15 cellular contexts compared by ENCODE assay signal in the genomic region with DNA sequence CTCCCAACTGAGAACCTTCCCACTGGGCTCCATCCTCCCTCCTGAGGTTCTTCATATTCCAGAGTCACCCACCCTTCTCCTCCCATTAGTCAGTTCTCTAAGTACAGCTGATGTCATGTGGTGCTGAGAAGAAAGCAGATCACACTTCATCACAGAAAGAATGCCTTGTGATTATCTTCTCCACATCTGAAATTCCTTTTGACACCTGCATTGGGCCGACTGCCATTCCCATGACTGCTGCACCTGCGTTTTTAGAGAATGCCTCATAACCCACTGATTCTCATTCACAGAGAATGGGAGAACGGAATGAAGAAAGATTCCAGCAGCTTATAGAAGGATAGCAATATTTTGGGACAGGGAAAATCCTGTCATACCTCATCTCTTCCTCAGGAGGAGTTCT.
"Had no signal": no experiment of that assay in that cellular context is flagged by ENCODE, and none has a peak within 500 bp of the region (broad histone marks: within the 10 kb centered on the region; RNA-seq: fewer than 3 reads in every experiment).

No MANE protein-coding gene starts in this region.

- H3K27me3 Mint-ChIP-seq: activated naive CD8-positive, alpha-beta T cell treated with anti-CD3 and anti-CD28 coated beads, Interleukin-2, amount 10 ng/mL, durations not matched to agents 7 days and 5 days; naive thymus-derived CD8-positive, alpha-beta T cell; stimulated activated naive CD8-positive, alpha-beta T cell treated with anti-CD3 and anti-CD28 coated beads, Interleukin-15, Interleukin-2, amounts not matched to agents 100 ng/mL and 50 ng/mL, for 24 hours had no signal

- H3K4me3 ChIP-seq: coronary artery, gastroesophageal sphincter, lower lobe of right lung had no signal

- H3K9me3 Mint-ChIP-seq: activated naive CD8-positive, alpha-beta T cell treated with anti-CD3 and anti-CD28 coated beads, Interleukin-2, amount 10 ng/mL, durations not matched to agents 7 days and 5 days; naive thymus-derived CD8-positive, alpha-beta T cell; stimulated activated naive CD8-positive, alpha-beta T cell treated with anti-CD3 and anti-CD28 coated beads, Interleukin-15, Interleukin-2, amounts not matched to agents 100 ng/mL and 50 ng/mL, for 24 hours had no signal

- H3K27ac ChIP-seq: coronary artery, lower lobe of right lung had no signal

- H3K27me3 ChIP-seq: gastroesophageal sphincter had no signal

- H3K27ac Mint-ChIP-seq: activated CD8-positive, alpha-beta T cell treated with anti-CD3 and anti-CD28 coated beads, Interleukin-2, amount 10 ng/mL, durations not matched to agents 7 days and 5 days; activated naive CD8-positive, alpha-beta T cell treated with anti-CD3 and anti-CD28 coated beads, Interleukin-2, amount 10 ng/mL, durations not matched to agents 7 days and 5 days; stimulated activated naive CD8-positive, alpha-beta T cell treated with anti-CD3 and anti-CD28 coated beads, Interleukin-15, Interleukin-2, amounts not matched to agents 100 ng/mL and 50 ng/mL, for 24 hours had no signal

- DNase-seq: activated CD8-positive, alpha-beta memory T cell treated with anti-CD3 and anti-CD28 coated beads, Interleukin-2, amount 50 U/mL, for 48 hours; activated CD8-positive, alpha-beta T cell treated with anti-CD3 and anti-CD28 coated beads, Interleukin-2, amount 10 ng/mL, durations not matched to agents 7 days and 5 days; activated naive CD8-positive, alpha-beta T cell treated with anti-CD3 and anti-CD28 coated beads, Interleukin-2, amount 10 ng/mL, durations not matched to agents 7 days and 5 days; aorta; caudate nucleus; effector CD8-positive, alpha-beta T cell; kidney glomerular epithelial cell; lower lobe of right lung; naive thymus-derived CD8-positive, alpha-beta T cell; stimulated activated CD4-positive, alpha-beta T cell treated with anti-CD3 and anti-CD28 coated beads, Interleukin-4, amount 100 ng/mL, for 1 hour; stimulated activated CD8-positive, alpha-beta memory T cell treated with anti-CD3 and anti-CD28 coated beads, Interleukin-4, amount 100 ng/mL, for 48 hours; T-helper 2 cell had no signal

- H3K4me3 Mint-ChIP-seq: activated CD8-positive, alpha-beta T cell treated with anti-CD3 and anti-CD28 coated beads, Interleukin-2, amount 10 ng/mL, durations not matched to agents 7 days and 5 days; activated naive CD8-positive, alpha-beta T cell treated with anti-CD3 and anti-CD28 coated beads, Interleukin-2, amount 10 ng/mL, durations not matched to agents 7 days and 5 days; naive thymus-derived CD8-positive, alpha-beta T cell; stimulated activated naive CD8-positive, alpha-beta T cell treated with anti-CD3 and anti-CD28 coated beads, Interleukin-15, Interleukin-2, amounts not matched to agents 100 ng/mL and 50 ng/mL, for 24 hours had no signal

- H3K9me3 ChIP-seq: gastroesophageal sphincter, lower lobe of right lung had no signal
